In genomic region chr1:110159160-110159559, GRCh38 we compare ENCODE assay signal across 36 cellular contexts. TPM values are rescaled to one million over a fixed set of nuclear protein-coding genes. Genes with fewer than 3 reads are reported as not detected.
"Had no signal": no experiment of that assay in that cellular context is flagged by ENCODE, and none has a peak within 500 bp of the region (broad histone marks: within the 10 kb centered on the region; RNA-seq: fewer than 3 reads in every experiment).

No MANE protein-coding gene starts in this region.

- H3K4me3 Mint-ChIP-seq: activated B cell treated with CpG ODN at 0.5 μM for 24 hours; activated CD4-positive, alpha-beta memory T cell treated with anti-CD3 and anti-CD28 coated beads for 36 hours; activated naive CD4-positive, alpha-beta T cell treated with anti-CD3 and anti-CD28 coated beads, Interleukin-2, amount 10 ng/mL, durations not matched to agents 7 days and 5 days; activated naive CD8-positive, alpha-beta T cell; activated naive CD8-positive, alpha-beta T cell treated with anti-CD3 and anti-CD28 coated beads, Interleukin-2, amount 50 U/mL, for 24 hours had no signal

- H3K27ac Mint-ChIP-seq: activated B cell treated with CpG ODN at 0.5 μM for 24 hours; activated CD4-positive, alpha-beta memory T cell treated with anti-CD3 and anti-CD28 coated beads for 36 hours; activated naive CD4-positive, alpha-beta T cell treated with anti-CD3 and anti-CD28 coated beads, Interleukin-2, amount 10 ng/mL, durations not matched to agents 7 days and 5 days; activated naive CD8-positive, alpha-beta T cell; activated naive CD8-positive, alpha-beta T cell treated with anti-CD3 and anti-CD28 coated beads, Interleukin-2, amount 50 U/mL, for 24 hours had no signal

- H3K9me3 Mint-ChIP-seq: activated B cell treated with CpG ODN at 0.5 μM for 24 hours; activated CD4-positive, alpha-beta memory T cell treated with anti-CD3 and anti-CD28 coated beads for 36 hours; activated naive CD4-positive, alpha-beta T cell treated with anti-CD3 and anti-CD28 coated beads, Interleukin-2, amount 10 ng/mL, durations not matched to agents 7 days and 5 days; activated naive CD8-positive, alpha-beta T cell treated with anti-CD3 and anti-CD28 coated beads, Interleukin-2, amount 50 U/mL, for 24 hours had no signal

- H3K4me1 Mint-ChIP-seq: activated B cell treated with CpG ODN at 0.5 μM for 24 hours; activated naive CD4-positive, alpha-beta T cell treated with anti-CD3 and anti-CD28 coated beads, Interleukin-2, amount 10 ng/mL, durations not matched to agents 7 days and 5 days had no signal

- ATAC-seq: activated naive CD8-positive, alpha-beta T cell treated with anti-CD3 and anti-CD28 coated beads, Interleukin-2, amount 50 U/mL, for 24 hours; Right ventricle myocardium inferior; SK-N-SH treated with all-trans-retinoic acid at 6 μM for 48 hours had no signal

- DNase-seq: activated B cell treated with CpG ODN at 0.5 μM for 24 hours; activated CD4-positive, alpha-beta memory T cell treated with anti-CD3 and anti-CD28 coated beads for 36 hours; activated CD4-positive, alpha-beta T cell treated with anti-CD3 and anti-CD28 coated beads for 4 hours; activated CD4-positive, alpha-beta T cell treated with anti-CD3 and anti-CD28 coated beads, Interleukin-2, amount 50 U/mL, for 1 hour; activated CD4-positive, CD25-positive, alpha-beta regulatory T cell treated with anti-CD3 and anti-CD28 coated beads, Interleukin-2, amount 50 U/mL, for 72 hours; activated CD8-positive, alpha-beta memory T cell treated with anti-CD3 and anti-CD28 coated beads, Interleukin-2, amount 50 U/mL, for 4 hours; activated effector memory CD4-positive, alpha-beta T cell treated with Interleukin-2 at 50 U/mL for 16 hours; activated naive CD4-positive, alpha-beta T cell treated with anti-CD3 and anti-CD28 coated beads, Interleukin-2, amount 10 ng/mL, durations not matched to agents 7 days and 5 days; activated naive CD8-positive, alpha-beta T cell treated with anti-CD3 and anti-CD28 coated beads, Interleukin-2, amount 50 U/mL, for 24 hours; activated T-cell treated with anti-CD3 and anti-CD28 coated beads for 4 hours; activated T-cell treated with anti-CD3 and anti-CD28 coated beads, Interleukin-2, amount 50 U/mL, for 48 hours; Kasumi-1; KG1; MG63; NCI-H1048; NCI-H1105 treated with DMSO at 0.1 percent for 48 hours; NCI-H1436; NCI-H1694; NCI-H1930; NCI-H2081 treated with DMSO at 0.1 percent for 48 hours; NCI-H510A treated with DMSO at 0.1 percent for 48 hours; NK-92 treated with Interleukin-12 subunit alpha and Interleukin-12 subunit beta, amount 100 ng/mL, for 24 hours; PC-9; SIG-M5; T-helper 1 cell; T-helper 2 cell; T-helper 9 cell had no signal

- H3K27ac ChIP-seq: PC-9, RWPE1, VCaP had no signal

- H3K36me3 Mint-ChIP-seq: activated CD4-positive, alpha-beta memory T cell treated with anti-CD3 and anti-CD28 coated beads for 36 hours; activated naive CD4-positive, alpha-beta T cell treated with anti-CD3 and anti-CD28 coated beads, Interleukin-2, amount 10 ng/mL, durations not matched to agents 7 days and 5 days; activated naive CD8-positive, alpha-beta T cell had no signal

RNA-seq across cellular contexts. Expression of gene SLC6A17, which starts 8.9 kb away (rescaled TPM):
- total RNA-seq: activated B cell treated with CpG ODN at 0.5 μM for 24 hours, OCI-LY7, Right ventricle myocardium inferior had no signal

RNA-seq across cellular contexts. Expression of gene UBL4B, which starts 46.9 kb away (rescaled TPM):
- total RNA-seq: activated B cell treated with CpG ODN at 0.5 μM for 24 hours; activated CD4-positive, alpha-beta memory T cell treated with anti-CD3 and anti-CD28 coated beads for 36 hours; bronchial epithelial cell; cerebellum; OCI-LY7; Right ventricle myocardium inferior; SK-MEL-5 had no signal
